In genomic region chr19:29145756-29146155, GRCh38 we compare ENCODE assay signal across 23 cellular contexts.
"Had no signal": no experiment of that assay in that cellular context is flagged by ENCODE, and none has a peak within 500 bp of the region (broad histone marks: within the 10 kb centered on the region; RNA-seq: fewer than 3 reads in every experiment).

No MANE protein-coding gene starts in this region.

- H3K4me3 ChIP-seq: K562 had no signal

- H3K27ac ChIP-seq: HL-60, KMS-11, RWPE1 had no signal

- H3K9ac ChIP-seq: KMS-11, SK-N-SH had no signal

- H3K4me3 Mint-ChIP-seq: IgD-negative memory B cell had no signal

- H3K27ac Mint-ChIP-seq: IgD-negative memory B cell had no signal

- H3K9me3 ChIP-seq: SK-N-SH had no signal

- ATAC-seq: K562, Panc1, PC-3 had no signal

- H3K27me3 Mint-ChIP-seq: IgD-negative memory B cell had no signal

- H3K4me1 Mint-ChIP-seq: IgD-negative memory B cell had no signal

- DNase-seq: Kasumi-1, MM.1S, NCI-H1092 treated with DMSO at 0.1 percent for 48 hours, NCI-H1436, NCI-H187, NCI-H2029, NCI-H2081 treated with DMSO at 0.1 percent for 48 hours, NCI-H2171, NCI-H226, NCI-H446, NCI-H510A, NCI-H524 treated with DMSO at 0.1 percent for 48 hours, NCI-H69, NCI-H774, PC-3, SHP77, SK-N-SH had no signal

- H3K36me3 Mint-ChIP-seq: IgD-negative memory B cell had no signal

- H3K9me2 ChIP-seq: SK-N-SH had no signal

- H3K4me2 ChIP-seq: KMS-11, SK-N-SH had no signal
